Comparison of ENCODE assay signal across 13 cellular contexts in genomic region chr17:27558842-27559505, GRCh38.
DNase-seq lines count a peak whose midpoint lies in the region; ATAC-seq and TF ChIP-seq lines count a peak whose summit lies in the region.
"Had no signal": no experiment of that assay in that cellular context is flagged by ENCODE, and none has a peak within 500 bp of the region (broad histone marks: within the 10 kb centered on the region; RNA-seq: fewer than 3 reads in every experiment).

No MANE protein-coding gene starts in this region.

- H4K20me1 ChIP-seq in IMR-90 (ENCODE audit: insufficient read depth, low read length) = peaks cover 5% of the 10 kb centered on the region; the same call in 1 of the 2 replicates
- no peaks in the 10 kb centered on the region for H4K20me1 ChIP-seq in fibroblast of lung (ENCODE audit: control insufficient read depth, extremely low read depth, insufficient read depth, low read length)

- dilution Hi-C loops in IMR-90 (cut with HindIII; ENCODE audit: low sequenced_read_pairs, unreplicated experiment) = no loop called here

- H3K4ac ChIP-seq in IMR-90 (ENCODE audit: low read depth, low read length) (peak overlapping the region; percentile 91), trophoblast cell (ENCODE audit: low read depth, low read length) (no peak overlapping the region)

- H3K23ac ChIP-seq in IMR-90 (ENCODE audit: low read depth, low read length) (peak overlapping the region; percentile 36; the same call in 1 of the 2 replicates), trophoblast cell (ENCODE audit: low read length) (no peak overlapping the region)

- H2AK5ac ChIP-seq in IMR-90 (ENCODE audit: low read depth, low read length) = peak overlapping the region; percentile 92
- no peak overlapping the region for H2AK5ac ChIP-seq in trophoblast cell (ENCODE audit: low read length)

- H2BK15ac ChIP-seq in IMR-90 (ENCODE audit: low read depth, low read length) = peak overlapping the region; percentile 57; the same call in 2 of the 3 replicates

- TF ChIP-seq CTCF in A673 (conservative IDR thresholded peaks at IDR 0.05; ENCODE audit: low read depth, low read length) = no peak
- TF ChIP-seq CTCF in IMR-90 (conservative IDR thresholded peaks at IDR 0.05; ENCODE audit: low read depth, low read length) = no peak
- TF ChIP-seq CTCF in fibroblast of lung (conservative IDR thresholded peaks at IDR 0.05 in 1 of 2, IDR thresholded peaks at IDR 0.05 in 1 of 2; ENCODE audit: low read depth in 1 of 2, low read length in 2 of 2) = no peak

- no peak overlapping the region for H2AK9ac ChIP-seq in IMR-90 (replicated peaks; ENCODE audit: low read depth, low read length, poor library complexity)

- intact Hi-C loops in A673 (cut with micrococcal nuclease; ENCODE audit: unreplicated experiment) (no loop called here), IMR-90 (cut with micrococcal nuclease) (no loop called here)

- no peak for TF ChIP-seq RAD21 in IMR-90 (IDR thresholded peaks at IDR 0.05; ENCODE audit: low read length)

- peaks cover 43 to 86% of the 10 kb centered on the region in 2 experiments for H3K79me1 ChIP-seq in IMR-90 (ENCODE audit: low read depth in 1 of 2, low read length in 2 of 2)
- no peaks in the 10 kb centered on the region for H3K79me1 ChIP-seq in trophoblast cell (ENCODE audit: low read length)

- POLR2A ChIA-PET in A673 (lab: Charles Lee; ENCODE audit: low non-redundant PET) = no interaction called here
- POLR2A ChIA-PET in IMR-90 (lab: Charles Lee; ENCODE audit: unreplicated experiment) = no interaction called here

- ATAC-seq in IMR-90 (ENCODE audit: low read depth) = no peak
- no peak for ATAC-seq in HG03095 (IDR thresholded peaks at IDR 0.05; ENCODE audit: unreplicated experiment)
- ATAC-seq: activated CD8-positive, alpha-beta T cell treated with anti-CD3 and anti-CD28 coated beads, Interleukin-2, amount 10 ng/mL, durations not matched to agents 7 days and 5 days had no signal

- H3K9me1 ChIP-seq in IMR-90 (ENCODE audit: insufficient read depth, low read length) = peaks cover 31% of the 10 kb centered on the region

- CTCF ChIA-PET in A673 (lab: Charles Lee) = no interaction called here
- CTCF ChIA-PET in IMR-90 (lab: Yijun Ruan, JAX) = no interaction called here

- no peak overlapping the region for H4K12ac ChIP-seq in trophoblast cell (ENCODE audit: low read depth, low read length)

- peak overlapping the region; percentile 55 for H3K18ac ChIP-seq in IMR-90 (ENCODE audit: low read depth, low read length)
- H3K18ac ChIP-seq in trophoblast cell (ENCODE audit: low read length) = no peak overlapping the region

- peak overlapping the region; percentile 37; the same call in 1 of the 2 replicates for H3K56ac ChIP-seq in IMR-90 (ENCODE audit: extremely low read depth, insufficient read depth, low read length)

- H2BK12ac ChIP-seq in trophoblast cell (ENCODE audit: low read length) = no peak overlapping the region

- peak overlapping the region; percentile 66 for H4K5ac ChIP-seq in IMR-90 (ENCODE audit: low read depth, low read length)

- H3K27ac ChIP-seq in A673 (ENCODE audit: low read depth, low read length, poor library complexity, severe bottlenecking) = peak overlapping the region; percentile 76
- H3K27ac ChIP-seq in IMR-90 (ENCODE audit: insufficient read depth, low read length) = peak overlapping the region; percentile 86
- H3K27ac ChIP-seq in fibroblast of lung (ENCODE audit: insufficient read depth, low read length) = peak overlapping the region; percentile 51
- H3K27ac ChIP-seq in trophoblast cell (ENCODE audit: low read depth, low read length) = no peak overlapping the region

- H3K36me3 ChIP-seq in A673 (ENCODE audit: insufficient read depth, low read length, poor library complexity, severe bottlenecking) = no peaks in the 10 kb centered on the region
- peaks cover 20% of the 10 kb centered on the region for H3K36me3 ChIP-seq in IMR-90 (ENCODE audit: control insufficient read depth, insufficient read depth, low read length)
- no peaks in the 10 kb centered on the region for H3K36me3 ChIP-seq in fibroblast of lung (ENCODE audit: control insufficient read depth, insufficient read depth, low read length)
- peaks cover 4 to 5% of the 10 kb centered on the region in 2 experiments for H3K36me3 ChIP-seq in trophoblast cell (ENCODE audit: control insufficient read depth in 1 of 2, insufficient read depth in 2 of 2, low read length in 2 of 2)

- H2BK5ac ChIP-seq in IMR-90 (ENCODE audit: low read depth, low read length, poor library complexity, severe bottlenecking) (peak overlapping the region; percentile 58), trophoblast cell (ENCODE audit: low read depth, low read length, poor library complexity) (no peak overlapping the region)

- peak overlapping the region; percentile 84 for H2BK120ac ChIP-seq in IMR-90 (ENCODE audit: low read depth, low read length)
- H2BK120ac ChIP-seq in trophoblast cell (ENCODE audit: insufficient read depth, low read length, poor library complexity) = no peak overlapping the region

- BruUV-seq in A673 (replicated peaks; lab: Mats Ljungman, UMichigan) (no TSS peak), IMR-90 (replicated peaks; lab: Mats Ljungman, UMichigan) (no TSS peak)

- H3K9ac ChIP-seq in IMR-90 (ENCODE audit: low read depth, low read length) (peak overlapping the region; percentile 31), fibroblast of lung (ENCODE audit: insufficient read depth, low read length) (no peak overlapping the region), trophoblast cell (ENCODE audit: low read length) (no peak overlapping the region)

- H3K9me3 ChIP-seq in A673 (ENCODE audit: low read depth, low read length, poor library complexity, severe bottlenecking) = no peaks in the 10 kb centered on the region
- no peaks in the 10 kb centered on the region for H3K9me3 ChIP-seq in IMR-90 (ENCODE audit: control insufficient read depth, insufficient read depth, low read length)
- H3K9me3 ChIP-seq in fibroblast of lung (ENCODE audit: control insufficient read depth, insufficient read depth, low read depth, low read length) = no peaks in the 10 kb centered on the region
- no peaks in the 10 kb centered on the region for H3K9me3 ChIP-seq in trophoblast cell (ENCODE audit: insufficient read depth, low read depth, low read length)

- H4K91ac ChIP-seq in IMR-90 (ENCODE audit: insufficient read depth, low read depth, low read length) = peak overlapping the region; percentile 90
- no peak overlapping the region for H4K91ac ChIP-seq in trophoblast cell (ENCODE audit: low read depth, low read length)

- peak overlapping the region; percentile 78 for H3K14ac ChIP-seq in IMR-90 (replicated peaks; ENCODE audit: low read depth, low read length)
- H3K14ac ChIP-seq in trophoblast cell (ENCODE audit: low read length) = no peak overlapping the region

- WGBS in IMR-90 (ENCODE audit: extremely low coverage in 2 of 2, insufficient read length in 1 of 2), 2 experiments = 66% methylated on average over 6 of the region's 12 CpGs; no CpG with 5 or more reads in 1 of the 2 experiments
- no CpG with 5 or more reads among the region's 12 CpGs for WGBS in trophoblast cell (ENCODE audit: extremely low coverage, insufficient coverage, insufficient read length)

- H3K4me1 ChIP-seq in A673 (ENCODE audit: insufficient read depth, low read length, poor library complexity, severe bottlenecking) = peaks cover 24% of the 10 kb centered on the region
- H3K4me1 ChIP-seq in IMR-90 (ENCODE audit: control insufficient read depth, insufficient read depth, low read length) = peaks cover 23% of the 10 kb centered on the region
- peaks cover 16% of the 10 kb centered on the region for H3K4me1 ChIP-seq in fibroblast of lung (ENCODE audit: control insufficient read depth, extremely low read depth, insufficient read depth, low read length)
- H3K4me1 ChIP-seq in trophoblast cell (ENCODE audit: control insufficient read depth in 1 of 2, insufficient read depth in 2 of 2, low read length in 2 of 2) = peaks cover 0 to 2% of the 10 kb centered on the region in 2 experiments

- no peaks in the 10 kb centered on the region for H3K79me2 ChIP-seq in fibroblast of lung (ENCODE audit: control insufficient read depth, insufficient read depth, low read length)
- H3K79me2 ChIP-seq in trophoblast cell (ENCODE audit: control insufficient read depth, insufficient read depth, low read length, poor library complexity) = no peaks in the 10 kb centered on the region

- peak overlapping the region; percentile 47 for H2BK20ac ChIP-seq in IMR-90 (ENCODE audit: low read depth, low read length)

- H3K27me3 ChIP-seq in A673 (replicated peaks; ENCODE audit: insufficient read depth, low read depth, low read length, poor library complexity) (no peaks in the 10 kb centered on the region), IMR-90 (ENCODE audit: control insufficient read depth, insufficient read depth, low read length) (no peaks in the 10 kb centered on the region), fibroblast of lung (ENCODE audit: control insufficient read depth, insufficient read depth, low read length) (no peaks in the 10 kb centered on the region), trophoblast cell (ENCODE audit: insufficient read depth, low read length) (no peaks in the 10 kb centered on the region)

- no peak for TF ChIP-seq POLR2A in IMR-90 (IDR thresholded peaks at IDR 0.05; ENCODE audit: low read depth, low read length)

- in situ Hi-C loops in IMR-90 (cut with MboI; ENCODE audit: low sequenced_read_pairs) = no loop called here

- DNase-seq in A673 (ENCODE audit: low spot score) (no peak), IMR-90 (no peak), fibroblast of lung (ENCODE audit: low read depth in 2 of 2) (no peak), trophoblast cell (peak; percentile 44 to 71), OCI-M1 (lab: John Stamatoyannopoulos, UW) (no peak), GM03348 (ENCODE audit: low spot score) (no peak)
- DNase-seq in activated effector memory CD4-positive, alpha-beta T cell treated with anti-CD3 and anti-CD28 coated beads, Interleukin-2, amount 50 U/mL, for 16 hours = no peak
- DNase-seq: activated CD8-positive, alpha-beta T cell treated with anti-CD3 and anti-CD28 coated beads, Interleukin-2, amount 10 ng/mL, durations not matched to agents 7 days and 5 days; AML-193; NCI-H1436 treated with DMSO at 0.1 percent for 48 hours; stimulated activated naive CD4-positive, alpha-beta T cell; SW 1271 had no signal

- H3K4me3 ChIP-seq in A673 (ENCODE audit: low read depth, low read length, poor library complexity, severe bottlenecking) (peak overlapping the region; percentile 35), IMR-90 (ENCODE audit: insufficient read depth, low read depth, low read length) (no peak overlapping the region), fibroblast of lung (replicated peaks in 1 of 4; ENCODE audit: control extremely low read depth in 1 of 4, insufficient read depth in 1 of 4, low read depth in 3 of 4, low read length in 4 of 4) (no peak overlapping the region), trophoblast cell (ENCODE audit: low read depth, low read length) (no peak overlapping the region)

- H3K4me2 ChIP-seq in IMR-90 (ENCODE audit: low read depth, low read length) (peak overlapping the region; percentile 21), fibroblast of lung (ENCODE audit: extremely low read depth, insufficient read depth, low read length) (no peak overlapping the region), trophoblast cell (ENCODE audit: low read length) (no peak overlapping the region)

- peak overlapping the region; percentile 66 to 97 for H4K8ac ChIP-seq in IMR-90 (ENCODE audit: low read depth in 2 of 2, low read length in 2 of 2)
- H4K8ac ChIP-seq in trophoblast cell (ENCODE audit: low read depth, low read length) = no peak overlapping the region

- no peak overlapping the region for H2AFZ ChIP-seq in IMR-90 (replicated peaks; ENCODE audit: low read length, poor library complexity)
- H2AFZ ChIP-seq in fibroblast of lung (ENCODE audit: low read length) = no peak overlapping the region
- H2AFZ ChIP-seq in trophoblast cell (ENCODE audit: insufficient read depth, low read length, poor library complexity) = no peak overlapping the region

Comparison
In these comparisons a context has a peak if more than half of its experiments do, and no peak if none do; other contexts are left out.
1. DNase-seq: peak in trophoblast cell (2 of 2); none in A673 (single experiment), IMR-90 (single experiment), fibroblast of lung (0 of 2), activated effector memory CD4-positive, alpha-beta T cell treated with anti-CD3 and anti-CD28 coated beads, Interleukin-2, amount 50 U/mL, for 16 hours (single experiment), OCI-M1 (single experiment) and GM03348 (single experiment).